Comparison of ENCODE assay signal across 20 cellular contexts in the genomic region with DNA sequence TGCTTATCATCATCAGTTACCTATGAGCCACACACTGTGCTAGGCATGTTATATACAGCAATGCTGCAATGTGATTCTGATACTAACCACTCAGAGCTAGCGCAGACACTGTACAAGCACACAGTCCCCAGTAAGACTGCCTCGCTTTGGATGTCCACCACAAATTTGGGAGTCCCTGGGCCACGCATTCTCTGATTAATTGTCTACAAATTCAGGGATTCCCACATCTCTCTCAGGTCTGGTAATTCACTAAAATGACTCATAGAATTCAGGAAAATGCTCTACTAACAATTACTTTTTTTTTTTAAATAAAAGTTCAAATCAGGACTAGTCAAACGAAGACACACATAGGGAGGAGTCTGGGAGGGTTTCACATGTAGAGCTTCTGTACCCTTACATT.
DNase-seq lines count a peak whose midpoint lies in the region; ATAC-seq, FAIRE-seq and TF ChIP-seq lines count a peak whose summit lies in the region.
"Had no signal": no experiment of that assay in that cellular context is flagged by ENCODE, and none has a peak within 500 bp of the region (broad histone marks: within the 10 kb centered on the region; RNA-seq: fewer than 3 reads in every experiment).

No MANE protein-coding gene starts in this region.

- ATAC-seq in natural killer cell (no peak), HG03354 (IDR thresholded peaks at IDR 0.05; ENCODE audit: poor library complexity, severe bottlenecking, unreplicated experiment) (no peak)
- ATAC-seq: GM12878, HCT116 had no signal

- H3K4me3 Mint-ChIP-seq in natural killer cell: no peak overlapping the region
- H3K4me3 Mint-ChIP-seq: CD4-positive, alpha-beta memory T cell had no signal

- H3K27me3 ChIP-seq in bronchial epithelial cell (ENCODE audit: control insufficient read depth, insufficient read depth, low read length) (no peaks in the 10 kb centered on the region), kidney epithelial cell (ENCODE audit: control insufficient read depth, insufficient read depth, low read length) (no peaks in the 10 kb centered on the region)
- H3K27me3 ChIP-seq: BLaER1 treated with 17β-estradiol and CSF1 and Interleukin-3, amounts not matched to agents 10 nM and 100 nM had no signal

- H3K36me3 Mint-ChIP-seq in natural killer cell: no peaks in the 10 kb centered on the region
- H3K36me3 Mint-ChIP-seq: CD4-positive, alpha-beta memory T cell had no signal

- H3K27me3 Mint-ChIP-seq in natural killer cell (ENCODE audit: low read depth in 2 of 2): no peaks in the 10 kb centered on the region
- H3K27me3 Mint-ChIP-seq: CD4-positive, alpha-beta memory T cell had no signal

- no peak overlapping the region for H3K27ac Mint-ChIP-seq in natural killer cell
- H3K27ac Mint-ChIP-seq: CD4-positive, alpha-beta memory T cell had no signal

- DNase-seq in HT1080 (ENCODE audit: low read depth) (peak; percentile 10), bronchial epithelial cell (ENCODE audit: low read depth) (peak; percentile 31), kidney epithelial cell (ENCODE audit: low read depth) (peak; percentile 49), natural killer cell (no peak), NCI-H1436 (lab: John Stamatoyannopoulos, UW) (no peak), ACHN (no peak)
- DNase-seq: Caco-2; CD4-positive, alpha-beta memory T cell; DMS 273 treated with DMSO at 0.1 percent for 48 hours; DMS79 treated with DMSO at 0.1 percent for 48 hours; GOT3; Kasumi-1; NCI-H187; NCI-H446 treated with DMSO at 0.1 percent for 48 hours; NCI-H526 treated with DMSO at 0.1 percent for 48 hours; SHP77 had no signal

- peaks cover 4 to 9% of the 10 kb centered on the region in 2 donors for H3K9me3 Mint-ChIP-seq in natural killer cell

- no peak for FAIRE-seq in bronchial epithelial cell (lab: Jason Lieb, UNC)
- FAIRE-seq: GM12878 had no signal

- in situ Hi-C loops in ACHN (cut with HindIII; ENCODE audit: low pct_ligation_motif_present, low pct_unique_long_range_greater_than_20kb, low sequenced_read_pairs): no loop called here

- H3K4me3 ChIP-seq in bronchial epithelial cell (ENCODE audit: low read depth, low read length): no peak overlapping the region
- no peak overlapping the region for H3K4me3 ChIP-seq in kidney epithelial cell (ENCODE audit: low read depth, low read length)
- H3K4me3 ChIP-seq: BLaER1 treated with 17β-estradiol and CSF1 and Interleukin-3, amounts not matched to agents 10 nM and 100 nM; GM12878 had no signal

- TF ChIP-seq CTCF in bronchial epithelial cell (IDR thresholded peaks at IDR 0.05; ENCODE audit: insufficient read depth, low read length, severe bottlenecking) (no peak), kidney epithelial cell (IDR thresholded peaks at IDR 0.05; ENCODE audit: insufficient read depth, low read length, poor library complexity, severe bottlenecking) (no peak), natural killer cell (IDR thresholded peaks at IDR 0.05) (no peak)

- H3K4me1 Mint-ChIP-seq in natural killer cell: no peaks in the 10 kb centered on the region
- H3K4me1 Mint-ChIP-seq: CD4-positive, alpha-beta memory T cell had no signal

- intact Hi-C loops in natural killer cell (cut with micrococcal nuclease): no loop called here

- H3K36me3 ChIP-seq in bronchial epithelial cell (ENCODE audit: control insufficient read depth, insufficient read depth, low read length): no peaks in the 10 kb centered on the region
- H3K36me3 ChIP-seq in kidney epithelial cell (ENCODE audit: control insufficient read depth, insufficient read depth, low read length): no peaks in the 10 kb centered on the region
- H3K36me3 ChIP-seq: BLaER1 treated with 17β-estradiol and CSF1 and Interleukin-3, amounts not matched to agents 10 nM and 100 nM had no signal

Comparison
In these comparisons a context has a peak if more than half of its experiments do, and no peak if none do; other contexts are left out.
1. DNase-seq: peak in HT1080 (single experiment), bronchial epithelial cell (single experiment) and kidney epithelial cell (single experiment); none in natural killer cell (single experiment), NCI-H1436 (single experiment) and ACHN (single experiment).